Comparison of ENCODE assay signal across 9 cellular contexts in genomic region chr6:39102024-39102820, GRCh38. TPM values are rescaled to one million over a fixed set of nuclear protein-coding genes. Genes with fewer than 3 reads are reported as not detected.
A peak's percentile ranks its signal among the peaks of the same experiment; 100 is the strongest.
DNase-seq lines count a peak whose midpoint lies in the region; ATAC-seq, FAIRE-seq and TF ChIP-seq lines count a peak whose summit lies in the region.
"Had no signal": no experiment of that assay in that cellular context is flagged by ENCODE, and none has a peak within 500 bp of the region (broad histone marks: within the 10 kb centered on the region; RNA-seq: fewer than 3 reads in every experiment).

No MANE protein-coding gene starts in this region.

- H4K20me1 ChIP-seq in MM.1S (ENCODE audit: insufficient read depth, low read length), result no peaks in the 10 kb centered on the region

- no peak overlapping the region for H3K4me2 ChIP-seq in MM.1S (ENCODE audit: low read depth, low read length)

- no peak for FAIRE-seq in kidney (lab: Jason Lieb, UNC)
- FAIRE-seq: TTC549 had no signal

- H3K4me3 ChIP-seq in astrocyte of the cerebellum (ENCODE audit: low read depth, low read length) (no peak overlapping the region), liver (ENCODE audit: low read depth in 1 of 3, low read length in 3 of 3) (no peak overlapping the region), kidney (ENCODE audit: low read length in 2 of 2) (no peak overlapping the region), MM.1S (ENCODE audit: low read length) (no peak overlapping the region)

- H3K79me2 ChIP-seq in MM.1S (ENCODE audit: low read length), result no peaks in the 10 kb centered on the region

- H3K9me2 ChIP-seq in MM.1S (replicated peaks; ENCODE audit: insufficient read depth, low read length), result no peaks in the 10 kb centered on the region

- peak; percentile 15 to 75 for TF ChIP-seq RAD21 in liver (IDR thresholded peaks at IDR 0.05)

- intact Hi-C loops in kidney (cut with DNase I), result no loop called here

- no peak overlapping the region for H3K27ac ChIP-seq in liver (ENCODE audit: low read depth in 1 of 2, low read length in 2 of 2)
- H3K27ac ChIP-seq in kidney (ENCODE audit: low read depth in 2 of 2, low read length in 2 of 2), result no peak overlapping the region
- no peak overlapping the region for H3K27ac ChIP-seq in MM.1S (ENCODE audit: low read length)

- H3K9ac ChIP-seq in liver (ENCODE audit: low read depth in 1 of 2, low read length in 2 of 2) (no peak overlapping the region), kidney (ENCODE audit: low read length in 2 of 2) (no peak overlapping the region), MM.1S (ENCODE audit: low read length) (no peak overlapping the region)

- H2AFZ ChIP-seq in MM.1S (ENCODE audit: low read length), result no peak overlapping the region

- no peaks in the 10 kb centered on the region for H3F3A ChIP-seq in MM.1S (ENCODE audit: insufficient read depth, low read length)

- H3K27me3 ChIP-seq in liver (ENCODE audit: control insufficient read depth in 4 of 4, insufficient read depth in 4 of 4, low read length in 3 of 4), result no peaks in the 10 kb centered on the region
- H3K27me3 ChIP-seq in MM.1S (replicated peaks; ENCODE audit: insufficient read depth, low read length), result no peaks in the 10 kb centered on the region

- in situ Hi-C loops in astrocyte of the cerebellum (cut with HindIII; ENCODE audit: low sequenced_read_pairs), result no loop called here

- H3K9me3 ChIP-seq in liver (ENCODE audit: control insufficient read depth in 4 of 4, low read length in 3 of 4) (no peaks in the 10 kb centered on the region), kidney (ENCODE audit: control insufficient read depth in 1 of 2, low read length in 2 of 2) (no peaks in the 10 kb centered on the region), MM.1S (replicated peaks; ENCODE audit: insufficient read depth, low read length) (no peaks in the 10 kb centered on the region)

- peak; percentile 52 for DNase-seq in astrocyte of the cerebellum (ENCODE audit: low read depth)
- no peak for DNase-seq in kidney
- no peak for DNase-seq in RKO (ENCODE audit: low spot score)
- no peak for DNase-seq in MM.1S
- no peak for DNase-seq in NCI-H128 (lab: John Stamatoyannopoulos, UW; ENCODE audit: unreplicated experiment)

- peak; percentile 41 for ATAC-seq in GM19025 (IDR thresholded peaks at IDR 0.05; ENCODE audit: low read depth, unreplicated experiment)
- ATAC-seq in HG03108 (IDR thresholded peaks at IDR 0.05; ENCODE audit: unreplicated experiment), result peak; percentile 24

- H3K4me1 ChIP-seq in liver (ENCODE audit: control insufficient read depth in 4 of 4, insufficient read depth in 4 of 4, low read length in 3 of 4), result no peaks in the 10 kb centered on the region
- peaks cover 0 to 7% of the 10 kb centered on the region in 2 donors for H3K4me1 ChIP-seq in kidney (ENCODE audit: control insufficient read depth in 1 of 2, insufficient read depth in 1 of 2, low read depth in 1 of 2, low read length in 2 of 2)
- no peaks in the 10 kb centered on the region for H3K4me1 ChIP-seq in MM.1S (ENCODE audit: low read length)

- peaks cover 0 to 5% (median 2%) of the 10 kb centered on the region in 4 donors for H3K36me3 ChIP-seq in liver (ENCODE audit: control insufficient read depth in 4 of 4, insufficient read depth in 3 of 4, low read depth in 1 of 4, low read length in 3 of 4)
- peaks cover 3 to 6% of the 10 kb centered on the region in 2 donors for H3K36me3 ChIP-seq in kidney (ENCODE audit: control insufficient read depth in 1 of 2, insufficient read depth in 2 of 2, low read length in 2 of 2)
- H3K36me3 ChIP-seq in MM.1S (replicated peaks; ENCODE audit: insufficient read depth, low read length), result no peaks in the 10 kb centered on the region

- 70% methylated on average over 12 of the region's 12 CpGs for WGBS in liver

- peak; percentile 62 for TF ChIP-seq CTCF in astrocyte of the cerebellum (IDR thresholded peaks at IDR 0.05; ENCODE audit: low read depth, low read length, missing control alignments)
- peak; percentile 37 for TF ChIP-seq CTCF in liver (IDR thresholded peaks at IDR 0.05; ENCODE audit: low read depth, low read length, missing input control)
- no peak for TF ChIP-seq CTCF in kidney (IDR thresholded peaks at IDR 0.05; ENCODE audit: borderline replicate concordance, extremely low read depth, insufficient read depth)
- TF ChIP-seq CTCF in MM.1S (IDR thresholded peaks at IDR 0.05; ENCODE audit: low read length), result no peak

TF ChIP-seq in liver, 16 proteins besides CTCF, POLR2A, EP300 and RAD21:
- no peak for TF ChIP-seq ZBTB33 (IDR thresholded peaks at IDR 0.05)
- no peak for TF ChIP-seq YY1 (IDR thresholded peaks at IDR 0.05)
- no peak for TF ChIP-seq GABPA (IDR thresholded peaks at IDR 0.05 in 1 of 2, conservative IDR thresholded peaks at IDR 0.05 in 1 of 2)
- TF ChIP-seq FOXA1 (IDR thresholded peaks at IDR 0.05), result no peak
- no peak for TF ChIP-seq ATF3 (IDR thresholded peaks at IDR 0.05)
- no peak for TF ChIP-seq HNF4G (IDR thresholded peaks at IDR 0.05)

RNA-seq across cellular contexts. Expression of gene SAYSD1, which starts 12.8 kb away (rescaled TPM):
- total RNA-seq in liver, result 10 to 100 TPM in 1 of 2 donors, 1 to 10 TPM in 1; 9.4 to 12.2 TPM
- polyA plus RNA-seq in liver, result 1 to 10 TPM; 6.5 to 9.1 TPM
- 20.4 TPM for total RNA-seq in kidney
- 17.1 TPM for polyA plus RNA-seq in kidney (ENCODE audit: insufficient read depth, low read depth, low replicate concordance)

RNA-seq across cellular contexts. Expression of gene GLP1R, which starts 53.6 kb away (rescaled TPM):
- total RNA-seq in liver (not detected), kidney (0.22 TPM)
- polyA plus RNA-seq in liver (not detected), kidney (ENCODE audit: insufficient read depth, low read depth, low replicate concordance) (0.13 TPM)

Comparison
In these comparisons a context has a peak if more than half of its experiments do, and no peak if none do; other contexts are left out.
1. CTCF ChIP-seq: peak in astrocyte of the cerebellum (single experiment) and liver (single experiment); none in kidney (single experiment) and MM.1S (single experiment).